ENCODE assay signal across 17 cellular contexts in genomic region chr2:23664069-23664788, GRCh38.
A peak's percentile ranks its signal among the peaks of the same experiment; 100 is the strongest.
DNase-seq lines count a peak whose midpoint lies in the region; ATAC-seq and TF ChIP-seq lines count a peak whose summit lies in the region.
"Had no signal": no experiment of that assay in that cellular context is flagged by ENCODE, and none has a peak within 500 bp of the region (broad histone marks: within the 10 kb centered on the region; RNA-seq: fewer than 3 reads in every experiment).

No MANE protein-coding gene starts in this region.

- ATAC-seq in foreskin keratinocyte (peak; percentile 3), HG02588 (IDR thresholded peaks at IDR 0.05; ENCODE audit: unreplicated experiment) (no peak)

- TF ChIP-seq CTCF in RWPE1 (conservative IDR thresholded peaks at IDR 0.05; ENCODE audit: low read depth) (no peak), foreskin keratinocyte (conservative IDR thresholded peaks at IDR 0.05) (no peak), retinal pigment epithelial cell (conservative IDR thresholded peaks at IDR 0.05; ENCODE audit: low read depth, low read length) (no peak)

- CTCF ChIA-PET in HEK293T (lab: Yijun Ruan, JAX) (no interaction called here), RWPE1 (lab: Yijun Ruan, JAX) (interaction anchor here (0.6 to 0.7 kb wide), 2 partner anchors 452 to 1369 kb away, joined by 3 read pairs; no protein-coding TSS in a partner anchor)

- no peak overlapping the region for H3K4me3 Mint-ChIP-seq in immature natural killer cell
- H3K4me3 Mint-ChIP-seq: CD4-positive, alpha-beta memory T cell had no signal

- no peaks in the 10 kb centered on the region for H3K36me3 Mint-ChIP-seq in immature natural killer cell
- H3K36me3 Mint-ChIP-seq: CD4-positive, alpha-beta memory T cell had no signal

- no peaks in the 10 kb centered on the region for H3K4me1 ChIP-seq in foreskin keratinocyte

- no peaks in the 10 kb centered on the region for H3K4me1 Mint-ChIP-seq in immature natural killer cell

- POLR2A ChIA-PET in HEK293T (lab: Yijun Ruan, JAX) = no interaction called here
- POLR2A ChIA-PET in RWPE1 (lab: Yijun Ruan, JAX; ENCODE audit: low non-redundant PET) = no interaction called here

- no peak overlapping the region for H3K27ac Mint-ChIP-seq in immature natural killer cell
- H3K27ac Mint-ChIP-seq: B cell; CD4-positive, alpha-beta memory T cell had no signal

- H3K27ac ChIP-seq in RWPE1 (peak overlapping the region; percentile 31), foreskin keratinocyte (no peak overlapping the region)

- H3K27me3 Mint-ChIP-seq in immature natural killer cell (ENCODE audit: low read depth in 3 of 3) = peaks cover 0 to 6% (median 1%) of the 10 kb centered on the region in 3 donors

- peak overlapping the region; percentile 0 for H3K4me3 ChIP-seq in retinal pigment epithelial cell (ENCODE audit: low read length)

- H3K9me3 Mint-ChIP-seq in immature natural killer cell = no peaks in the 10 kb centered on the region
- H3K9me3 Mint-ChIP-seq: CD4-positive, alpha-beta memory T cell had no signal

- DNase-seq in HEK293T (ENCODE audit: extremely low spot score) (no peak), RWPE1 (ENCODE audit: low spot score) (no peak), foreskin keratinocyte (no peak), retinal pigment epithelial cell (ENCODE audit: low read depth) (peak; percentile 41), COLO668 (lab: John Stamatoyannopoulos, UW; ENCODE audit: unreplicated experiment) (no peak), NCI-H2196 (lab: John Stamatoyannopoulos, UW; ENCODE audit: unreplicated experiment) (no peak), immature natural killer cell (no peak)
- DNase-seq: CD4-positive, alpha-beta memory T cell; DMS79 treated with DMSO at 0.1 percent for 48 hours; GDM1; KG1; NCI-H1105; NCI-H1694 treated with DMSO at 0.1 percent for 48 hours; NCI-H510A; NCI-H82 had no signal

- H3K27me3 ChIP-seq in foreskin keratinocyte = peaks cover 16% of the 10 kb centered on the region

TF ChIP-seq in HEK293T, 16 proteins besides CTCF, POLR2A, EP300 and RAD21:
- peak; percentile 61 for TF ChIP-seq PKNOX1 (IDR thresholded peaks at IDR 0.05)
- no peak for TF ChIP-seq NFRKB (IDR thresholded peaks at IDR 0.05)
